In genomic region chr18:36650206-36650605, GRCh38 we compare ENCODE assay signal across 16 cellular contexts.
DNase-seq lines count a peak whose midpoint lies in the region; ATAC-seq, FAIRE-seq and TF ChIP-seq lines count a peak whose summit lies in the region.
"Had no signal": no experiment of that assay in that cellular context is flagged by ENCODE, and none has a peak within 500 bp of the region (broad histone marks: within the 10 kb centered on the region; RNA-seq: fewer than 3 reads in every experiment).

No MANE protein-coding gene starts in this region.

- BruUV-seq in A673 (replicated peaks; lab: Mats Ljungman, UMichigan): no TSS peak

- 25 to 76% methylated on average over 1 to 2 of the region's 2 CpGs for WGBS in endodermal cell (ENCODE audit: insufficient coverage in 1 of 2, insufficient read length in 1 of 2), 2 experiments

- H3K4me3 Mint-ChIP-seq in endodermal cell: no peak overlapping the region
- H3K4me3 Mint-ChIP-seq: CD8-positive, alpha-beta memory T cell had no signal

- no peak overlapping the region for H3K27ac ChIP-seq in A673 (ENCODE audit: low read depth, low read length, poor library complexity, severe bottlenecking)
- no peak overlapping the region for H3K27ac ChIP-seq in endodermal cell (ENCODE audit: low read depth, low read length)
- H3K27ac ChIP-seq: BLaER1 had no signal

- no peak overlapping the region for H3K27ac Mint-ChIP-seq in endodermal cell
- H3K27ac Mint-ChIP-seq: CD8-positive, alpha-beta memory T cell had no signal

- H3K9me3 ChIP-seq in A673 (ENCODE audit: low read depth, low read length, poor library complexity, severe bottlenecking) (no peaks in the 10 kb centered on the region), endodermal cell (ENCODE audit: control insufficient read depth, low read length) (no peaks in the 10 kb centered on the region)
- H3K9me3 ChIP-seq: BLaER1, Caco-2 had no signal

- peak; percentile 32 for DNase-seq in ELF-1 (ENCODE audit: low read depth, low spot score)
- no peak for DNase-seq in bronchial epithelial cell (ENCODE audit: low read depth)
- peak; percentile 95 for DNase-seq in foreskin melanocyte
- no peak for DNase-seq in A673 (ENCODE audit: low spot score)
- DNase-seq in stimulated activated naive CD8-positive, alpha-beta T cell treated with anti-CD3 and anti-CD28 coated beads, Interleukin-15, Interleukin-2, amounts not matched to agents 100 U/mL and 50 U/mL, for 24 hours: no peak
- DNase-seq in endodermal cell: no peak
- no peak for DNase-seq in DMS53 (lab: John Stamatoyannopoulos, UW)
- DNase-seq: AML-193; Caco-2; CD8-positive, alpha-beta memory T cell; H7 had no signal

- intact Hi-C loops in A673 (cut with micrococcal nuclease; ENCODE audit: unreplicated experiment): no loop called here

- no peak for TF ChIP-seq CTCF in bronchial epithelial cell (IDR thresholded peaks at IDR 0.05; ENCODE audit: insufficient read depth, low read length, severe bottlenecking)
- TF ChIP-seq CTCF in A673 (conservative IDR thresholded peaks at IDR 0.05; ENCODE audit: low read depth, low read length): no peak
- no peak for TF ChIP-seq CTCF in endodermal cell (conservative IDR thresholded peaks at IDR 0.05)

- H3K27me3 ChIP-seq in bronchial epithelial cell (ENCODE audit: control insufficient read depth, insufficient read depth, low read length) (no peaks in the 10 kb centered on the region), A673 (replicated peaks; ENCODE audit: insufficient read depth, low read depth, low read length, poor library complexity) (peaks cover 48% of the 10 kb centered on the region), endodermal cell (ENCODE audit: control insufficient read depth, insufficient read depth, low read length, poor library complexity, severe bottlenecking) (no peaks in the 10 kb centered on the region)
- H3K27me3 ChIP-seq: BLaER1 had no signal

- POLR2A ChIA-PET in A673 (lab: Charles Lee; ENCODE audit: low non-redundant PET): no interaction called here

- peak; percentile 4 for ATAC-seq in HG03354 (IDR thresholded peaks at IDR 0.05; ENCODE audit: poor library complexity, severe bottlenecking, unreplicated experiment)
- no peak for ATAC-seq in stimulated activated naive CD8-positive, alpha-beta T cell treated with anti-CD3 and anti-CD28 coated beads, Interleukin-15, Interleukin-2, amounts not matched to agents 100 U/mL and 50 U/mL, for 24 hours
- ATAC-seq: K562 had no signal

- H3K4me1 Mint-ChIP-seq in endodermal cell: peaks cover 8% of the 10 kb centered on the region
- H3K4me1 Mint-ChIP-seq: CD8-positive, alpha-beta memory T cell had no signal

- no peak overlapping the region for H3K9ac ChIP-seq in endodermal cell (ENCODE audit: extremely low read depth, low read length, poor library complexity, severe bottlenecking)
- H3K9ac ChIP-seq: BLaER1 had no signal

- no peaks in the 10 kb centered on the region for H3K36me3 ChIP-seq in bronchial epithelial cell (ENCODE audit: control insufficient read depth, insufficient read depth, low read length)
- no peaks in the 10 kb centered on the region for H3K36me3 ChIP-seq in A673 (ENCODE audit: insufficient read depth, low read length, poor library complexity, severe bottlenecking)
- H3K36me3 ChIP-seq in endodermal cell (ENCODE audit: control insufficient read depth, insufficient read depth, low read length): no peaks in the 10 kb centered on the region
- H3K36me3 ChIP-seq: BLaER1 had no signal

- H3K4me3 ChIP-seq in bronchial epithelial cell (ENCODE audit: low read depth, low read length) (no peak overlapping the region), A673 (ENCODE audit: low read depth, low read length, poor library complexity, severe bottlenecking) (no peak overlapping the region), endodermal cell (ENCODE audit: low read length) (no peak overlapping the region)
- H3K4me3 ChIP-seq: BLaER1, K562 had no signal

- no peaks in the 10 kb centered on the region for H3K4me1 ChIP-seq in A673 (ENCODE audit: insufficient read depth, low read length, poor library complexity, severe bottlenecking)
- no peaks in the 10 kb centered on the region for H3K4me1 ChIP-seq in endodermal cell (ENCODE audit: control insufficient read depth, insufficient read depth, low read length)
- H3K4me1 ChIP-seq: BLaER1, Caco-2 had no signal

- H3K9me3 Mint-ChIP-seq in endodermal cell: no peaks in the 10 kb centered on the region
- H3K9me3 Mint-ChIP-seq: CD8-positive, alpha-beta memory T cell had no signal

- CTCF ChIA-PET in A673 (lab: Charles Lee): no interaction called here

- peaks cover 8% of the 10 kb centered on the region for H3K27me3 Mint-ChIP-seq in endodermal cell (ENCODE audit: insufficient read depth)

- peak; percentile 55 for FAIRE-seq in bronchial epithelial cell (lab: Jason Lieb, UNC)
- FAIRE-seq: A204.1, G401.6, K562 had no signal

- H3K36me3 Mint-ChIP-seq in endodermal cell (ENCODE audit: low read depth): no peaks in the 10 kb centered on the region
- H3K36me3 Mint-ChIP-seq: CD8-positive, alpha-beta memory T cell had no signal

Comparison
In these comparisons a context has a peak if more than half of its experiments do, and no peak if none do; other contexts are left out.
1. DNase-seq: peak in ELF-1 (single experiment) and foreskin melanocyte (single experiment); none in bronchial epithelial cell (single experiment), A673 (single experiment), stimulated activated naive CD8-positive, alpha-beta T cell treated with anti-CD3 and anti-CD28 coated beads, Interleukin-15, Interleukin-2, amounts not matched to agents 100 U/mL and 50 U/mL, for 24 hours (single experiment), endodermal cell (single experiment) and DMS53 (single experiment).